8 cellular contexts compared by ENCODE assay signal in the genomic region with DNA sequence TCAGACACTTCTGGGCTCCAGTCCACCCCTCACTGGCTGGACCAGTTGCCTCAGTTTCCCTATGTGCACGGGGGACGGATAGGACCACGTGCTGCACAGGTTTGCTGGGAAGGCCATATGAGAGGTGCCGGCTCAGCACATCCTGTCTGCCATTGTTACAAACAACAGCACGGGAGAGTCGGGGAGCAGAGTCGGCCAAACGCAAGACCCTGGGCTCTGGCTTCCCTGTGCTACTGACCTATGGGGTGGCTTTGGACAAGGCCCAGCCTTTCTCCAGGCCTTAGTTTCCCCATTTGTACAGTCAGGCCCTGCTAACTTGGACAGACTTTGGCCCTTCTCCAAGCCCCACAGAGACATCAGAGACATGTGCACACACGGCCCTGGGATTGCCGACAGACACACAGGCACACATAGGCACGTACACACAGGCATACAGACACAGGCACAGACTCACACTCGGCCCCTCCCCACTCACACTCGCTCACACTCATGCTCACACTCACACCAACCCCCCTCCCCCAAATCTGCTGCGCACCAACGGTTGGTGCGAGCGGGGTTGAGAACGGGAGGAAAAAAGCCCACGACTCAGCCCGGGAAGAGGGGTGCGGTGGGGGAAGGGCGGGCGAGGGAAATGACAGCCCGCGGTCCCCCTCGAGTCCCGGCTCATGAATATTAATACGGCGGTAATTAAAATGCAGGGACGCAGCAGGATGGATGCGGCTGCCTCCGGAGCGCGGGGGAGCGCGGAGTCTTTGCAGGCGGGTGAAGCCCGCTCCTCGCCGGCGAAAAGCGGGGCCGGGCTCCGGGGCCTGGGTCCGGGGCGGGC.
DNase-seq lines count a peak whose midpoint lies in the region; ATAC-seq, FAIRE-seq and TF ChIP-seq lines count a peak whose summit lies in the region.

No MANE protein-coding gene starts in this region.

- FAIRE-seq in H54 (lab: Jason Lieb, UNC): no peak

- peak; percentile 43 for DNase-seq in DMS53 treated with DMSO at 0.1 percent for 48 hours (lab: John Stamatoyannopoulos, UW; ENCODE audit: unreplicated experiment)
- DNase-seq in T follicular helper cell (ENCODE audit: low read depth): peak; percentile 41
- peak; percentile 29 for DNase-seq in central memory CD4-positive, alpha-beta T cell
- no peak for DNase-seq in left lobe of liver (ENCODE audit: low spot score)
- peak in 3 of 4 experiments; percentile 44 to 59 (median 52) for DNase-seq in stimulated activated CD4-positive, alpha-beta T cell treated with anti-CD3 and anti-CD28 coated beads, Interleukin-1b, Interleukin-23, amount 100 ng/mL, for 24 hours (ENCODE audit: low read depth in 4 of 4, low spot score in 1 of 4)
- no peak for DNase-seq in H54 (ENCODE audit: insufficient read length, low spot score)

- ATAC-seq in HG02840 (IDR thresholded peaks at IDR 0.05; ENCODE audit: low FRiP score, unreplicated experiment) (peak; percentile 18), left lobe of liver (peak; percentile 1), GM18505 (IDR thresholded peaks at IDR 0.05; ENCODE audit: unreplicated experiment) (no peak)

- no peak for TF ChIP-seq POLR2A in H54 (IDR thresholded peaks at IDR 0.05; ENCODE audit: low read depth, low read length)
- TF ChIP-seq POLR2A in GM18505 (IDR thresholded peaks at IDR 0.05; ENCODE audit: borderline replicate concordance, extremely low read depth, insufficient read depth, insufficient read length): no peak

Comparison
In these comparisons a context has a peak if more than half of its experiments do, and no peak if none do; other contexts are left out.
1. DNase-seq: peak in DMS53 treated with DMSO at 0.1 percent for 48 hours (single experiment), T follicular helper cell (single experiment), central memory CD4-positive, alpha-beta T cell (single experiment) and stimulated activated CD4-positive, alpha-beta T cell treated with anti-CD3 and anti-CD28 coated beads, Interleukin-1b, Interleukin-23, amount 100 ng/mL, for 24 hours (3 of 4); none in left lobe of liver (single experiment) and H54 (single experiment).